In genomic region chr17:39164675-39165143, GRCh38 we compare ENCODE assay signal across 8 cellular contexts. TPM values are rescaled to one million over a fixed set of nuclear protein-coding genes. Genes with fewer than 3 reads are reported as not detected.
DNase-seq lines count a peak whose midpoint lies in the region; ATAC-seq and TF ChIP-seq lines count a peak whose summit lies in the region.

No MANE protein-coding gene starts in this region.

- no peaks in the 10 kb centered on the region for H3K36me3 Mint-ChIP-seq in neural progenitor cell

- H3K27me3 ChIP-seq in ACC112 (ENCODE audit: insufficient read depth, low read length) (peaks cover 23% of the 10 kb centered on the region), neural progenitor cell (peaks cover 42% of the 10 kb centered on the region)

- peaks cover 6% of the 10 kb centered on the region for H3K4me1 Mint-ChIP-seq in neural progenitor cell
- H3K4me1 Mint-ChIP-seq in stimulated activated naive CD8-positive, alpha-beta T cell treated with anti-CD3 and anti-CD28 coated beads, Interleukin-15, amount 100 ng/mL, for 72 hours = peaks cover 37% of the 10 kb centered on the region

- peak overlapping the region; percentile 88 for H3K4me3 Mint-ChIP-seq in neural progenitor cell
- peak overlapping the region; percentile 94 for H3K4me3 Mint-ChIP-seq in stimulated activated naive CD8-positive, alpha-beta T cell treated with anti-CD3 and anti-CD28 coated beads, Interleukin-15, amount 100 ng/mL, for 72 hours

- H3K4me1 ChIP-seq in ACC112 (ENCODE audit: control insufficient read depth, insufficient read depth, low read length, unreplicated experiment) = no peaks in the 10 kb centered on the region
- no peaks in the 10 kb centered on the region for H3K4me1 ChIP-seq in neural progenitor cell

- no peaks in the 10 kb centered on the region for H4K20me1 ChIP-seq in neural progenitor cell (ENCODE audit: low read depth)

- no peaks in the 10 kb centered on the region for H3K79me2 ChIP-seq in ACC112 (ENCODE audit: control insufficient read depth, insufficient read depth, low read length, unreplicated experiment)
- no peaks in the 10 kb centered on the region for H3K79me2 ChIP-seq in neural progenitor cell (ENCODE audit: low read depth)

- H3K4me3 ChIP-seq in ACC112 (ENCODE audit: low read depth, low read length) (peak overlapping the region; percentile 75), neural progenitor cell (peak overlapping the region; percentile 61)

- ATAC-seq in GM18909 (IDR thresholded peaks at IDR 0.05; ENCODE audit: poor library complexity, unreplicated experiment) = peak; percentile 79
- ATAC-seq in stimulated activated naive CD8-positive, alpha-beta T cell treated with anti-CD3 and anti-CD28 coated beads, Interleukin-15, amount 100 ng/mL, for 72 hours = peak; percentile 96

- H3K36me3 ChIP-seq in ACC112 (ENCODE audit: insufficient read depth, low read length) (no peaks in the 10 kb centered on the region), neural progenitor cell (no peaks in the 10 kb centered on the region)

- H3K9me3 ChIP-seq in neural progenitor cell (ENCODE audit: low read depth) = no peaks in the 10 kb centered on the region

- peak in 73 of 76 experiments; percentile 20 to 87 (median 67) for DNase-seq in HUDEP-2 (lab: John Stamatoyannopoulos, UW; ENCODE audit: unreplicated experiment in 76 of 76)
- peak; percentile 52 for DNase-seq in activated effector memory CD4-positive, alpha-beta T cell treated with Interleukin-2 at 50 U/mL for 16 hours
- peak; percentile 83 for DNase-seq in foreskin melanocyte
- peak; percentile 93 for DNase-seq in neural progenitor cell (ENCODE audit: low spot score)
- DNase-seq in stimulated activated naive CD8-positive, alpha-beta T cell treated with anti-CD3 and anti-CD28 coated beads, Interleukin-15, amount 100 ng/mL, for 72 hours = peak; percentile 87

- H3K9me3 Mint-ChIP-seq in neural progenitor cell = peaks cover 3% of the 10 kb centered on the region
- H3K9me3 Mint-ChIP-seq in stimulated activated naive CD8-positive, alpha-beta T cell treated with anti-CD3 and anti-CD28 coated beads, Interleukin-15, amount 100 ng/mL, for 72 hours = no peaks in the 10 kb centered on the region

- H3K27ac Mint-ChIP-seq in neural progenitor cell = peak overlapping the region; percentile 53
- H3K27ac Mint-ChIP-seq in stimulated activated naive CD8-positive, alpha-beta T cell treated with anti-CD3 and anti-CD28 coated beads, Interleukin-15, amount 100 ng/mL, for 72 hours = peak overlapping the region; percentile 57 to 65

- peaks cover 29% of the 10 kb centered on the region for H3K27me3 Mint-ChIP-seq in neural progenitor cell (ENCODE audit: insufficient read depth, low read depth)
- peaks cover 33% of the 10 kb centered on the region for H3K27me3 Mint-ChIP-seq in stimulated activated naive CD8-positive, alpha-beta T cell treated with anti-CD3 and anti-CD28 coated beads, Interleukin-15, amount 100 ng/mL, for 72 hours

- no peak overlapping the region for H3K9ac ChIP-seq in neural progenitor cell

- TF ChIP-seq POLR2A in Raji (IDR thresholded peaks at IDR 0.05; ENCODE audit: insufficient read depth, low read depth, low read length) = peak; percentile 42; the same call in 1 of the 2 replicates

- H2AFZ ChIP-seq in ACC112 (ENCODE audit: low read length, unreplicated experiment) = peak overlapping the region; percentile 60
- peak overlapping the region; percentile 90 for H2AFZ ChIP-seq in neural progenitor cell (replicated peaks)

- peaks cover 36% of the 10 kb centered on the region for H3F3A ChIP-seq in neural progenitor cell (ENCODE audit: low read depth)

- TF ChIP-seq CTCF in neural progenitor cell (IDR thresholded peaks at IDR 0.05) = peak; percentile 82

- no peak overlapping the region for H3K27ac ChIP-seq in ACC112 (ENCODE audit: low read depth, low read length)
- no peak overlapping the region for H3K27ac ChIP-seq in neural progenitor cell

- peak overlapping the region; percentile 91 for H3K4me2 ChIP-seq in neural progenitor cell

RNA-seq across cellular contexts. Expression of gene ARL5C, which starts 1.3 kb away (rescaled TPM):
- total RNA-seq in neural progenitor cell (ENCODE audit: low replicate concordance) = not detected in 2 replicates

RNA-seq across cellular contexts. Expression of gene PLXDC1, which starts 13.3 kb away (rescaled TPM):
- total RNA-seq in neural progenitor cell (ENCODE audit: low replicate concordance) = 2.1 and 2.5 TPM in 2 replicates

RNA-seq across cellular contexts. Expression of gene CACNB1, which starts 32.8 kb away (rescaled TPM):
- 6.3 and 16.5 TPM in 2 replicates for total RNA-seq in neural progenitor cell (ENCODE audit: low replicate concordance)

RNA-seq across cellular contexts. Expression of gene RPL19, which starts 35.4 kb away (rescaled TPM):
- total RNA-seq in neural progenitor cell (ENCODE audit: low replicate concordance) = 2,635 and 2,751 TPM in 2 replicates
